8 cellular contexts compared by ENCODE assay signal in the genomic region with DNA sequence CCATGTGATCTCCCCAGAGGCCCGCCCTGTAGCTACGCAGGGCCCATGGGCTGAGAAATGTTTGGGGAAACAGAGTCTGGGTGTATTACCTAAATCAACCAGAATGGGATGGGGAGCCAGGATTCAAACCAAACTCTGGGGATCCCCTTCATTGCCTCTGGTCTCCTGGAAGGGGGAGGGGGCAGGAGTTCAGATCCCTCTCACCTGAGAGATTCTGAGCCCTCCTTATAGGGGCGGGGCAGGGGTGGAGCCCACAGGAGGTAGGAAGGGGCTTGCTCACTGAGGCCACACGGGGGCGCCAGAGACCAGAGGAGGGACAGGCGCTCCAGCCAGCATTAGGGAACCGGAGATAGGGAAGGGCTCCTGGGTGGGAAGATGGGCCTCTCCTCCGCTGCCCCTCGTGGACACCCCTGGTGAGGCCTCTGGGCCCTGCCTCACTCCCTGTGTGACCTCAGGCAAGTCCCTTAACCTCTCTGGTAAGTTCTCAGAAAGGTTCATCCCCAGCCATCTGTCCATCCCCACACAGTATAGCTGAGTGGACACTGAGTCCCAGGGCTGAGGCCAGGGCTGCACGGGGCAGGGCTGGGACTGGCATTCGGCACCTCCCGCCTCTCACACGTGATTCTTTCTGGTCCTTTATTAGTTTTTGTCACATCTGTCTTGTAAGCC. TPM values are rescaled to one million over a fixed set of nuclear protein-coding genes. Genes with fewer than 3 reads are reported as not detected.
DNase-seq lines count a peak whose midpoint lies in the region; ATAC-seq and TF ChIP-seq lines count a peak whose summit lies in the region.

No MANE protein-coding gene starts in this region.

- DNase-seq in EL = peak; percentile 90
- peak; percentile 81 for DNase-seq in MM.1S
- DNase-seq in RPMI8226 = peak; percentile 96
- DNase-seq in activated T-helper 1 cell treated with anti-CD3 and anti-CD28 coated beads, Interleukin-12 subunit alpha, Interleukin-12 subunit beta, Interleukin-2, Interleukin-4 antibody, amounts not matched to agents 30 ng/mL and 10 ng/mL and 1 ng/mL, durations not matched to agents 14 hours and 24 hours and 36 hours (ENCODE audit: low spot score) = peak; percentile 83
- DNase-seq in fibroblast of mammary gland (ENCODE audit: low read depth) = peak; percentile 84
- peak; percentile 65 to 92 (median 89) for DNase-seq in stimulated activated naive CD4-positive, alpha-beta T cell (lab: John Stamatoyannopoulos, UW)

- intact Hi-C loops in activated T-helper 1 cell treated with anti-CD3 and anti-CD28 coated beads, Interleukin-12 subunit alpha, Interleukin-12 subunit beta, Interleukin-2, Interleukin-4 antibody, amounts not matched to agents 30 ng/mL and 10 ng/mL and 1 ng/mL, durations not matched to agents 14 hours and 24 hours and 36 hours (cut with micrococcal nuclease) = loop anchor here (1.0 to 10.0 kb wide), 9 partner anchors 31 to 488 kb away; partner anchors contain the start of genes ARL2, ATG2A, DPF2 and EHD1

- H3K9me3 Mint-ChIP-seq in activated T-helper 1 cell treated with anti-CD3 and anti-CD28 coated beads, Interleukin-12 subunit alpha, Interleukin-12 subunit beta, Interleukin-2, Interleukin-4 antibody, amounts not matched to agents 30 ng/mL and 10 ng/mL and 1 ng/mL, durations not matched to agents 14 hours and 24 hours and 36 hours = no peaks in the 10 kb centered on the region
- no peaks in the 10 kb centered on the region for H3K9me3 Mint-ChIP-seq in nephron

- ATAC-seq in HG03175 (IDR thresholded peaks at IDR 0.05; ENCODE audit: unreplicated experiment) = no peak

- H3K27me3 ChIP-seq in MM.1S (replicated peaks; ENCODE audit: insufficient read depth, low read length) = no peaks in the 10 kb centered on the region

- no peak overlapping the region for H3K4me2 ChIP-seq in MM.1S (ENCODE audit: low read depth, low read length)

- H3K27ac ChIP-seq in MM.1S (ENCODE audit: low read length) = no peak overlapping the region

- H4K20me1 ChIP-seq in MM.1S (ENCODE audit: insufficient read depth, low read length) = no peaks in the 10 kb centered on the region

- H3K4me1 Mint-ChIP-seq in activated T-helper 1 cell treated with anti-CD3 and anti-CD28 coated beads, Interleukin-12 subunit alpha, Interleukin-12 subunit beta, Interleukin-2, Interleukin-4 antibody, amounts not matched to agents 30 ng/mL and 10 ng/mL and 1 ng/mL, durations not matched to agents 14 hours and 24 hours and 36 hours (ENCODE audit: low read depth) = peaks cover 32% of the 10 kb centered on the region
- peaks cover 12% of the 10 kb centered on the region for H3K4me1 Mint-ChIP-seq in nephron

- peak overlapping the region; percentile 46 for H2AFZ ChIP-seq in MM.1S (ENCODE audit: low read length)

- peaks cover 18% of the 10 kb centered on the region for H3K79me2 ChIP-seq in MM.1S (ENCODE audit: low read length)

- H3K9me3 ChIP-seq in MM.1S (replicated peaks; ENCODE audit: insufficient read depth, low read length) = no peaks in the 10 kb centered on the region

- TF ChIP-seq CTCF in MM.1S (IDR thresholded peaks at IDR 0.05; ENCODE audit: low read length) = peak; percentile 95
- TF ChIP-seq CTCF in fibroblast of mammary gland (conservative IDR thresholded peaks at IDR 0.05; ENCODE audit: control insufficient read depth, insufficient read depth, low read depth, low read length) = peak; percentile 84
- TF ChIP-seq CTCF in nephron (IDR thresholded peaks at IDR 0.05; ENCODE audit: unreplicated experiment in 3 of 3) = peak; percentile 98 to 99 (median 99)

- H3K27ac Mint-ChIP-seq in activated T-helper 1 cell treated with anti-CD3 and anti-CD28 coated beads, Interleukin-12 subunit alpha, Interleukin-12 subunit beta, Interleukin-2, Interleukin-4 antibody, amounts not matched to agents 30 ng/mL and 10 ng/mL and 1 ng/mL, durations not matched to agents 14 hours and 24 hours and 36 hours = no peak overlapping the region
- H3K27ac Mint-ChIP-seq in nephron = peak overlapping the region; percentile 33 to 69 (median 33)

- no peak overlapping the region for H3K9ac ChIP-seq in MM.1S (ENCODE audit: low read length)

- peaks cover 46% of the 10 kb centered on the region for H3K4me1 ChIP-seq in MM.1S (ENCODE audit: low read length)

- peaks cover 16% of the 10 kb centered on the region for H3F3A ChIP-seq in MM.1S (ENCODE audit: insufficient read depth, low read length)

- no peaks in the 10 kb centered on the region for H3K36me3 ChIP-seq in MM.1S (replicated peaks; ENCODE audit: insufficient read depth, low read length)

- H3K27me3 Mint-ChIP-seq in activated T-helper 1 cell treated with anti-CD3 and anti-CD28 coated beads, Interleukin-12 subunit alpha, Interleukin-12 subunit beta, Interleukin-2, Interleukin-4 antibody, amounts not matched to agents 30 ng/mL and 10 ng/mL and 1 ng/mL, durations not matched to agents 14 hours and 24 hours and 36 hours (ENCODE audit: insufficient read depth) = peaks cover 2% of the 10 kb centered on the region
- H3K27me3 Mint-ChIP-seq in nephron (ENCODE audit: low read depth) = peaks cover 16% of the 10 kb centered on the region

- H3K4me3 ChIP-seq in MM.1S (ENCODE audit: low read length) (no peak overlapping the region), fibroblast of mammary gland (ENCODE audit: control insufficient read depth, low read depth, low read length) (no peak overlapping the region)

- H3K9me2 ChIP-seq in MM.1S (replicated peaks; ENCODE audit: insufficient read depth, low read length) = no peaks in the 10 kb centered on the region

- H3K4me3 Mint-ChIP-seq in activated T-helper 1 cell treated with anti-CD3 and anti-CD28 coated beads, Interleukin-12 subunit alpha, Interleukin-12 subunit beta, Interleukin-2, Interleukin-4 antibody, amounts not matched to agents 30 ng/mL and 10 ng/mL and 1 ng/mL, durations not matched to agents 14 hours and 24 hours and 36 hours = no peak overlapping the region
- H3K4me3 Mint-ChIP-seq in nephron = peak overlapping the region; percentile 26 to 32 (median 31)

- H3K36me3 Mint-ChIP-seq in activated T-helper 1 cell treated with anti-CD3 and anti-CD28 coated beads, Interleukin-12 subunit alpha, Interleukin-12 subunit beta, Interleukin-2, Interleukin-4 antibody, amounts not matched to agents 30 ng/mL and 10 ng/mL and 1 ng/mL, durations not matched to agents 14 hours and 24 hours and 36 hours (ENCODE audit: low read depth) = no peaks in the 10 kb centered on the region
- H3K36me3 Mint-ChIP-seq in nephron (ENCODE audit: low read depth) = no peaks in the 10 kb centered on the region

RNA-seq across cellular contexts. Expression of gene CDC42BPG, which starts 2.7 kb away (rescaled TPM):
- 0.29 and 0.44 TPM in 2 replicates for total RNA-seq in activated T-helper 1 cell treated with anti-CD3 and anti-CD28 coated beads, Interleukin-12 subunit alpha, Interleukin-12 subunit beta, Interleukin-2, Interleukin-4 antibody, amounts not matched to agents 30 ng/mL and 10 ng/mL and 1 ng/mL, durations not matched to agents 14 hours and 24 hours and 36 hours

RNA-seq across cellular contexts. Expression of gene EHD1, which starts 31.3 kb away (rescaled TPM):
- total RNA-seq in activated T-helper 1 cell treated with anti-CD3 and anti-CD28 coated beads, Interleukin-12 subunit alpha, Interleukin-12 subunit beta, Interleukin-2, Interleukin-4 antibody, amounts not matched to agents 30 ng/mL and 10 ng/mL and 1 ng/mL, durations not matched to agents 14 hours and 24 hours and 36 hours = 88.0 and 96.9 TPM in 2 replicates

RNA-seq across cellular contexts. Expression of gene MEN1, which starts 36.8 kb away (rescaled TPM):
- total RNA-seq in activated T-helper 1 cell treated with anti-CD3 and anti-CD28 coated beads, Interleukin-12 subunit alpha, Interleukin-12 subunit beta, Interleukin-2, Interleukin-4 antibody, amounts not matched to agents 30 ng/mL and 10 ng/mL and 1 ng/mL, durations not matched to agents 14 hours and 24 hours and 36 hours = 39.6 and 43.8 TPM in 2 replicates

RNA-seq across cellular contexts. Expression of gene MAP4K2, which starts 44.1 kb away (rescaled TPM):
- 70.2 and 70.7 TPM in 2 replicates for total RNA-seq in activated T-helper 1 cell treated with anti-CD3 and anti-CD28 coated beads, Interleukin-12 subunit alpha, Interleukin-12 subunit beta, Interleukin-2, Interleukin-4 antibody, amounts not matched to agents 30 ng/mL and 10 ng/mL and 1 ng/mL, durations not matched to agents 14 hours and 24 hours and 36 hours
